1 cellular context compared by ENCODE assay signal in genomic region chr4:996030-996993, GRCh38.
TF ChIP-seq lines count a peak whose summit lies in the region.

No MANE protein-coding gene starts in this region.

TF ChIP-seq in HepG2, 621 proteins besides CTCF, POLR2A, EP300 and RAD21 (continued from another document and continues in another):
- TF ChIP-seq, protein P1, sequence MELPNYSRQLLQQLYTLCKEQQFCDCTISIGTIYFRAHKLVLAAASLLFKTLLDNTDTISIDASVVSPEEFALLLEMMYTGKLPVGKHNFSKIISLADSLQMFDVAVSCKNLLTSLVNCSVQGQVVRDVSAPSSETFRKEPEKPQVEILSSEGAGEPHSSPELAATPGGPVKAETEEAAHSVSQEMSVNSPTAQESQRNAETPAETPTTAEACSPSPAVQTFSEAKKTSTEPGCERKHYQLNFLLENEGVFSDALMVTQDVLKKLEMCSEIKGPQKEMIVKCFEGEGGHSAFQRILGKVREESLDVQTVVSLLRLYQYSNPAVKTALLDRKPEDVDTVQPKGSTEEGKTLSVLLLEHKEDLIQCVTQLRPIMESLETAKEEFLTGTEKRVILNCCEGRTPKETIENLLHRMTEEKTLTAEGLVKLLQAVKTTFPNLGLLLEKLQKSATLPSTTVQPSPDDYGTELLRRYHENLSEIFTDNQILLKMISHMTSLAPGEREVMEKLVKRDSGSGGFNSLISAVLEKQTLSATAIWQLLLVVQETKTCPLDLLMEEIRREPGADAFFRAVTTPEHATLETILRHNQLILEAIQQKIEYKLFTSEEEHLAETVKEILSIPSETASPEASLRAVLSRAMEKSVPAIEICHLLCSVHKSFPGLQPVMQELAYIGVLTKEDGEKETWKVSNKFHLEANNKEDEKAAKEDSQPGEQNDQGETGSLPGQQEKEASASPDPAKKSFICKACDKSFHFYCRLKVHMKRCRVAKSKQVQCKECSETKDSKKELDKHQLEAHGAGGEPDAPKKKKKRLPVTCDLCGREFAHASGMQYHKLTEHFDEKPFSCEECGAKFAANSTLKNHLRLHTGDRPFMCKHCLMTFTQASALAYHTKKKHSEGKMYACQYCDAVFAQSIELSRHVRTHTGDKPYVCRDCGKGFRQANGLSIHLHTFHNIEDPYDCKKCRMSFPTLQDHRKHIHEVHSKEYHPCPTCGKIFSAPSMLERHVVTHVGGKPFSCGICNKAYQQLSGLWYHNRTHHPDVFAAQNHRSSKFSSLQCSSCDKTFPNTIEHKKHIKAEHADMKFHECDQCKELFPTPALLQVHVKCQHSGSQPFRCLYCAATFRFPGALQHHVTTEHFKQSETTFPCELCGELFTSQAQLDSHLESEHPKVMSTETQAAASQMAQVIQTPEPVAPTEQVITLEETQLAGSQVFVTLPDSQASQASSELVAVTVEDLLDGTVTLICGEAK (IDR thresholded peaks at IDR 0.05) = no peak
- TF ChIP-seq, protein P1 (CRISPR knock-in tag; IDR thresholded peaks at IDR 0.05) = no peak
- TF ChIP-seq KDM5B (CRISPR knock-in tag; IDR thresholded peaks at IDR 0.05; ENCODE audit: borderline replicate concordance) (no peak), ZNF670 (CRISPR knock-in tag; IDR thresholded peaks at IDR 0.05; ENCODE audit: borderline replicate concordance) (no peak), ZNF749 (CRISPR knock-in tag; IDR thresholded peaks at IDR 0.05; ENCODE audit: borderline replicate concordance) (no peak), ZNF343 (CRISPR knock-in tag; IDR thresholded peaks at IDR 0.05) (no peak), ZNF143 (CRISPR knock-in tag; IDR thresholded peaks at IDR 0.05) (0 out of 2 replicates have a peak, but pooled peaks have one; percentile 16), HNRNPK (IDR thresholded peaks at IDR 0.05; ENCODE audit: low read depth, low read length, poor library complexity, severe bottlenecking) (no peak), PLRG1 (conservative IDR thresholded peaks at IDR 0.05) (no peak), PAX8 (CRISPR knock-in tag; IDR thresholded peaks at IDR 0.05; ENCODE audit: borderline replicate concordance) (no peak), MYNN (CRISPR knock-in tag; IDR thresholded peaks at IDR 0.05; ENCODE audit: low read depth) (no peak), ZBTB8A (CRISPR knock-in tag; IDR thresholded peaks at IDR 0.05; ENCODE audit: borderline replicate concordance, low read depth) (no peak), ZBTB14 (CRISPR knock-in tag; IDR thresholded peaks at IDR 0.05) (no peak), ZNF407 (CRISPR knock-in tag; IDR thresholded peaks at IDR 0.05; ENCODE audit: not compliant biosample characterization) (no peak), MEF2D (CRISPR knock-in tag; IDR thresholded peaks at IDR 0.05) (no peak), HIC2 (CRISPR knock-in tag; IDR thresholded peaks at IDR 0.05; ENCODE audit: low read depth) (peak; percentile 19; the same call in 1 of the 2 replicates), FOSL1 (CRISPR knock-in tag; IDR thresholded peaks at IDR 0.05; ENCODE audit: borderline replicate concordance) (no peak), FOXK2 (IDR thresholded peaks at IDR 0.05) (no peak), BCL6 (CRISPR knock-in tag; IDR thresholded peaks at IDR 0.05) (no peak), SMAD9 (CRISPR knock-in tag; IDR thresholded peaks at IDR 0.05) (no peak), HBP1 (CRISPR knock-in tag; IDR thresholded peaks at IDR 0.05; ENCODE audit: low read depth) (no peak)
- TF ChIP-seq, protein P2, sequence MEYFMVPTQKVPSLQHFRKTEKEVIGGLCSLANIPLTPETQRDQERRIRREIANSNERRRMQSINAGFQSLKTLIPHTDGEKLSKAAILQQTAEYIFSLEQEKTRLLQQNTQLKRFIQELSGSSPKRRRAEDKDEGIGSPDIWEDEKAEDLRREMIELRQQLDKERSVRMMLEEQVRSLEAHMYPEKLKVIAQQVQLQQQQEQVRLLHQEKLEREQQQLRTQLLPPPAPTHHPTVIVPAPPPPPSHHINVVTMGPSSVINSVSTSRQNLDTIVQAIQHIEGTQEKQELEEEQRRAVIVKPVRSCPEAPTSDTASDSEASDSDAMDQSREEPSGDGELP (IDR thresholded peaks at IDR 0.05; ENCODE audit: borderline replicate concordance, low read depth) = peak; percentile 44; the same call in 1 of the 2 replicates
- TF ChIP-seq, protein P3, sequence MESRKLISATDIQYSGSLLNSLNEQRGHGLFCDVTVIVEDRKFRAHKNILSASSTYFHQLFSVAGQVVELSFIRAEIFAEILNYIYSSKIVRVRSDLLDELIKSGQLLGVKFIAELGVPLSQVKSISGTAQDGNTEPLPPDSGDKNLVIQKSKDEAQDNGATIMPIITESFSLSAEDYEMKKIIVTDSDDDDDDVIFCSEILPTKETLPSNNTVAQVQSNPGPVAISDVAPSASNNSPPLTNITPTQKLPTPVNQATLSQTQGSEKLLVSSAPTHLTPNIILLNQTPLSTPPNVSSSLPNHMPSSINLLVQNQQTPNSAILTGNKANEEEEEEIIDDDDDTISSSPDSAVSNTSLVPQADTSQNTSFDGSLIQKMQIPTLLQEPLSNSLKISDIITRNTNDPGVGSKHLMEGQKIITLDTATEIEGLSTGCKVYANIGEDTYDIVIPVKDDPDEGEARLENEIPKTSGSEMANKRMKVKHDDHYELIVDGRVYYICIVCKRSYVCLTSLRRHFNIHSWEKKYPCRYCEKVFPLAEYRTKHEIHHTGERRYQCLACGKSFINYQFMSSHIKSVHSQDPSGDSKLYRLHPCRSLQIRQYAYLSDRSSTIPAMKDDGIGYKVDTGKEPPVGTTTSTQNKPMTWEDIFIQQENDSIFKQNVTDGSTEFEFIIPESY (CRISPR knock-in tag; IDR thresholded peaks at IDR 0.05) = no peak
- TF ChIP-seq, protein P4, sequence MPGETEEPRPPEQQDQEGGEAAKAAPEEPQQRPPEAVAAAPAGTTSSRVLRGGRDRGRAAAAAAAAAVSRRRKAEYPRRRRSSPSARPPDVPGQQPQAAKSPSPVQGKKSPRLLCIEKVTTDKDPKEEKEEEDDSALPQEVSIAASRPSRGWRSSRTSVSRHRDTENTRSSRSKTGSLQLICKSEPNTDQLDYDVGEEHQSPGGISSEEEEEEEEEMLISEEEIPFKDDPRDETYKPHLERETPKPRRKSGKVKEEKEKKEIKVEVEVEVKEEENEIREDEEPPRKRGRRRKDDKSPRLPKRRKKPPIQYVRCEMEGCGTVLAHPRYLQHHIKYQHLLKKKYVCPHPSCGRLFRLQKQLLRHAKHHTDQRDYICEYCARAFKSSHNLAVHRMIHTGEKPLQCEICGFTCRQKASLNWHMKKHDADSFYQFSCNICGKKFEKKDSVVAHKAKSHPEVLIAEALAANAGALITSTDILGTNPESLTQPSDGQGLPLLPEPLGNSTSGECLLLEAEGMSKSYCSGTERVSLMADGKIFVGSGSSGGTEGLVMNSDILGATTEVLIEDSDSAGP (CRISPR knock-in tag; IDR thresholded peaks at IDR 0.05; ENCODE audit: borderline replicate concordance) = peak; percentile 61; the same call in 1 of the 2 replicates
